Comparison of ENCODE assay signal across 19 cellular contexts in the genomic region with DNA sequence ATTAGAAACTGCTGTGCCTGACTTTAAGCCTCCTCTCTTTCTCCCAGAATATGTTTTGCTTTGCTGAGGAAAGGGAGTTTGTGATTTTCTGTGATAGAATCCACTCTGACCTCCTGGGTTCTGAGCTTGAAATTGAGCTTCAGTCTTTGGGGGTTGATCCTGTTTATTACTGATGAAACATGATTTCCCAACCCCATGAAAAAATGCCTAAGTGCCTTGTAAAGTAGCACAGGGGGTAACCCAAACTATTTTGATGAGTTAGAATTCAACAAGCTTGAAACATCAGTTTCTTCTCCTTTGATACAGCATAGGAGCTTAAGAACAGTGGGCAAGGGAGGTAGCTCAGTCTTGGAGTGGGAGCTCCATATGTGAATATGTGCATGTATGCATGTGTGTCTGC.
"Had no signal": no experiment of that assay in that cellular context is flagged by ENCODE, and none has a peak within 500 bp of the region (broad histone marks: within the 10 kb centered on the region; RNA-seq: fewer than 3 reads in every experiment).

No MANE protein-coding gene starts in this region.

- DNase-seq: activated CD4-positive, alpha-beta T cell treated with anti-CD3 and anti-CD28 coated beads, Interleukin-2, amount 50 U/mL, for 48 hours; activated CD8-positive, alpha-beta memory T cell treated with anti-CD3 and anti-CD28 coated beads, Interleukin-2, amount 10 ng/mL, durations not matched to agents 7 days and 5 days; activated naive CD4-positive, alpha-beta T cell treated with anti-CD3 and anti-CD28 coated beads for 36 hours; activated naive CD8-positive, alpha-beta T cell treated with anti-CD3 and anti-CD28 coated beads, Interleukin-2, amount 50 U/mL, for 24 hours; activated T-cell treated with anti-CD3 and anti-CD28 coated beads, Interleukin-2, amount 50 U/mL, for 1 hour; left colon; lower lobe of right lung; ovary; stimulated activated CD4-positive, alpha-beta T cell treated with anti-CD3 and anti-CD28 coated beads, Interleukin-2, amount 100 ng/mL, for 48 hours; stimulated activated naive CD4-positive, alpha-beta T cell; substantia nigra; T-helper 1 cell; transverse colon; WERI-Rb-1 had no signal

- H3K36me3 ChIP-seq: ascending aorta, breast epithelium, esophagus muscularis mucosa, gastroesophageal sphincter, lower lobe of right lung, ovary, transverse colon, WERI-Rb-1 had no signal

- H3K27ac ChIP-seq: breast epithelium, esophagus muscularis mucosa, gastroesophageal sphincter, lower lobe of right lung, ovary, transverse colon, WERI-Rb-1 had no signal

- H3K9me3 ChIP-seq: ascending aorta, breast epithelium, esophagus muscularis mucosa, gastroesophageal sphincter, lower lobe of right lung, ovary, transverse colon had no signal

- H3K4me3 ChIP-seq: ascending aorta, breast epithelium, esophagus muscularis mucosa, gastroesophageal sphincter, lower lobe of right lung, ovary, transverse colon had no signal

- ATAC-seq: activated CD8-positive, alpha-beta memory T cell treated with anti-CD3 and anti-CD28 coated beads, Interleukin-2, amount 10 ng/mL, durations not matched to agents 7 days and 5 days; activated naive CD8-positive, alpha-beta T cell treated with anti-CD3 and anti-CD28 coated beads, Interleukin-2, amount 50 U/mL, for 24 hours; gastroesophageal sphincter; left colon; lower lobe of right lung; SK-N-SH treated with all-trans-retinoic acid at 6 μM for 48 hours had no signal
